ENCODE assay signal across 1 cellular context in the genomic region with DNA sequence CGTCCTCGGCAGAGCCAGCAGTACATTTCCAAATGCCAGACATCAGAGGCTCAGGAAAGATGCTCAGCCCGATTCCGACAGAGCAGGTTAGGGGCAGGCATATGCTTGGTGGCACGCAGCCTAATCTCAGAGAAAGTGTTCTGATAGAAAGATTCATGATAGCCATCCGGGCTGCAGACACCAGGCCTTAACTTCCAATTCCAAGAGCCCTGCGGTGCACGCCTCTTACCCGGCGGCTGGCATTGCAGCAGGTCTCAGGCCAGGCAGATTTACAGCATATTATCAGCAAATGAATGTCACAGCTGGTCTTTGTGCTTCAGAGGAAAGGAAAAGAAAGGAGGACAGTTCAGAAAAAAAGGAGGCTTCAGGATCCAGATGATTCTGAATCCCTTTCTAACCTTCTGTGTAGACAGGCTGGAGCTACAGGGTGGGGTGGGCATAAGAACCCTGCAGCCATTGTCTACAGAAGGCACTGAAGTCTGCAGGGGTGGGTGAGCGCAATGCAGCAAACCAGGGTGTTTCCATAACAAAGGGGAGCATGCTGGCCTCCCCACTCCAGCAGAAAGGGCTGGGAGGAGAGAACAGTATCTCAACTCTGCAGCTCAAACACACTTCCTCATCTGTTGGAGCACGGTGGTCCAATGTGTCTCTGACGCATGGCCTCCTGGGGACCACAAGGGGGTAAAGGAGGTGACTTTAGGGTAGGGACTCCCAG.
TF ChIP-seq lines count a peak whose summit lies in the region.

No MANE protein-coding gene starts in this region.

TF ChIP-seq in WTC11, 78 proteins besides CTCF, POLR2A, EP300 and RAD21 (continued from another document):
- TF ChIP-seq ZNF423 (CRISPR knock-in tag; IDR thresholded peaks at IDR 0.05) (peak; percentile 34; the same call in 1 of the 2 replicates), GABPB1 (CRISPR knock-in tag; IDR thresholded peaks at IDR 0.05) (no peak), ZNF219 (CRISPR knock-in tag; IDR thresholded peaks at IDR 0.05; ENCODE audit: borderline replicate concordance) (no peak), ZNF396 (CRISPR knock-in tag; IDR thresholded peaks at IDR 0.05; ENCODE audit: borderline replicate concordance) (no peak), SMAD3 (CRISPR knock-in tag; IDR thresholded peaks at IDR 0.05; ENCODE audit: borderline replicate concordance) (no peak), FOXK1 (CRISPR knock-in tag; IDR thresholded peaks at IDR 0.05) (peak; percentile 61; the same call in 1 of the 2 replicates)
- TF ChIP-seq, protein P1, sequence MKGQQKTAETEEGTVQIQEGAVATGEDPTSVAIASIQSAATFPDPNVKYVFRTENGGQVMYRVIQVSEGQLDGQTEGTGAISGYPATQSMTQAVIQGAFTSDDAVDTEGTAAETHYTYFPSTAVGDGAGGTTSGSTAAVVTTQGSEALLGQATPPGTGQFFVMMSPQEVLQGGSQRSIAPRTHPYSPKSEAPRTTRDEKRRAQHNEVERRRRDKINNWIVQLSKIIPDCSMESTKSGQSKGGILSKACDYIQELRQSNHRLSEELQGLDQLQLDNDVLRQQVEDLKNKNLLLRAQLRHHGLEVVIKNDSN (CRISPR knock-in tag; IDR thresholded peaks at IDR 0.05), result no peak
TF ChIP-seq in WTC11: peak in this region for 4.
